ENCODE assay signal across 16 cellular contexts in genomic region chr6:31092769-31093505, GRCh38.
A peak's percentile ranks its signal among the peaks of the same experiment; 100 is the strongest.
DNase-seq lines count a peak whose midpoint lies in the region.
"Had no signal": no experiment of that assay in that cellular context is flagged by ENCODE, and none has a peak within 500 bp of the region (broad histone marks: within the 10 kb centered on the region; RNA-seq: fewer than 3 reads in every experiment).

No MANE protein-coding gene starts in this region.

- DNase-seq in DMS53 (lab: John Stamatoyannopoulos, UW) = peak; percentile 38
- DNase-seq in DMS53 treated with DMSO at 0.1 percent for 48 hours (lab: John Stamatoyannopoulos, UW; ENCODE audit: unreplicated experiment) = no peak
- DNase-seq in foreskin melanocyte = peak; percentile 46
- peak; percentile 57 for DNase-seq in superior temporal gyrus (ENCODE audit: extremely low spot score)
- DNase-seq in NCI-H2029 treated with DMSO at 0.1 percent for 48 hours (lab: John Stamatoyannopoulos, UW) = no peak
- no peak for DNase-seq in NCI-H526 (lab: John Stamatoyannopoulos, UW)
- DNase-seq: activated CD4-positive, alpha-beta memory T cell treated with anti-CD3 and anti-CD28 coated beads for 36 hours; activated naive CD4-positive, alpha-beta T cell; amygdala; dorsolateral prefrontal cortex; EL; KG1; NCI-H1105; NCI-H524; stimulated activated CD4-positive, alpha-beta T cell treated with anti-CD3 and anti-CD28 coated beads, Interleukin-2, amount 100 ng/mL, for 48 hours; upper lobe of left lung had no signal

Comparison
In these comparisons a context has a peak if more than half of its experiments do, and no peak if none do; other contexts are left out.
1. DNase-seq: peak in DMS53 (single experiment), foreskin melanocyte (single experiment) and superior temporal gyrus (single experiment); none in DMS53 treated with DMSO at 0.1 percent for 48 hours (single experiment), NCI-H2029 treated with DMSO at 0.1 percent for 48 hours (single experiment) and NCI-H526 (0 of 2).